12 cellular contexts compared by ENCODE assay signal in genomic region chrX:131985526-131986049, GRCh38. TPM values are rescaled to one million over a fixed set of nuclear protein-coding genes. Genes with fewer than 3 reads are reported as not detected.
DNase-seq lines count a peak whose midpoint lies in the region; ATAC-seq and TF ChIP-seq lines count a peak whose summit lies in the region.
"Had no signal": no experiment of that assay in that cellular context is flagged by ENCODE, and none has a peak within 500 bp of the region (broad histone marks: within the 10 kb centered on the region; RNA-seq: fewer than 3 reads in every experiment).

No MANE protein-coding gene starts in this region.

- H3K9me3 ChIP-seq in BE2C = no peaks in the 10 kb centered on the region
- H3K9me3 ChIP-seq: gastroesophageal sphincter had no signal

- H3K27me3 Mint-ChIP-seq in activated CD4-positive, alpha-beta T cell treated with anti-CD3 and anti-CD28 coated beads, Interleukin-2, amount 10 ng/mL, durations not matched to agents 7 days and 5 days = no peaks in the 10 kb centered on the region
- peaks cover 7% of the 10 kb centered on the region for H3K27me3 Mint-ChIP-seq in neural crest cell (ENCODE audit: low read depth)

- H3K27me3 ChIP-seq in BE2C = no peaks in the 10 kb centered on the region
- H3K27me3 ChIP-seq: gastroesophageal sphincter had no signal

- peak; percentile 11 for DNase-seq in activated CD4-positive, alpha-beta T cell treated with anti-CD3 and anti-CD28 coated beads, Interleukin-2, amount 10 ng/mL, durations not matched to agents 7 days and 5 days
- no peak for DNase-seq in activated CD4-positive, alpha-beta T cell treated with anti-CD3 and anti-CD28 coated beads, Interleukin-2, amount 50 U/mL, for 1 hour
- DNase-seq in Kasumi-1 (lab: John Stamatoyannopoulos, UW) (peak; percentile 0), neural crest cell (ENCODE audit: low read depth, low spot score) (no peak), NCI-H526 treated with DMSO at 0.1 percent for 48 hours (lab: John Stamatoyannopoulos, UW) (no peak), BE2C (no peak)
- DNase-seq in central memory CD4-positive, alpha-beta T cell = peak; percentile 2
- DNase-seq: activated effector memory CD4-positive, alpha-beta T cell treated with Interleukin-2 at 50 U/mL for 16 hours; cortex of kidney had no signal

- peaks cover 2% of the 10 kb centered on the region for H3K9me3 Mint-ChIP-seq in activated CD4-positive, alpha-beta T cell treated with anti-CD3 and anti-CD28 coated beads, Interleukin-2, amount 10 ng/mL, durations not matched to agents 7 days and 5 days
- H3K9me3 Mint-ChIP-seq in neural crest cell = no peaks in the 10 kb centered on the region

- no peak overlapping the region for H3K4me3 ChIP-seq in BE2C (ENCODE audit: low read depth, low read length)
- H3K4me3 ChIP-seq: gastroesophageal sphincter had no signal

- H3K27ac Mint-ChIP-seq in activated CD4-positive, alpha-beta T cell treated with anti-CD3 and anti-CD28 coated beads, Interleukin-2, amount 10 ng/mL, durations not matched to agents 7 days and 5 days = peak overlapping the region; percentile 75
- H3K27ac Mint-ChIP-seq in neural crest cell (ENCODE audit: unreplicated experiment) = peak overlapping the region; percentile 48

- H3K4me3 Mint-ChIP-seq in activated CD4-positive, alpha-beta T cell treated with anti-CD3 and anti-CD28 coated beads, Interleukin-2, amount 10 ng/mL, durations not matched to agents 7 days and 5 days = no peak overlapping the region
- H3K4me3 Mint-ChIP-seq in neural crest cell = no peak overlapping the region

- no peak for ATAC-seq in HG03039 (IDR thresholded peaks at IDR 0.05; ENCODE audit: unreplicated experiment)
- ATAC-seq: gastroesophageal sphincter, Panc1 had no signal

- peaks cover 46% of the 10 kb centered on the region for H3K4me1 Mint-ChIP-seq in activated CD4-positive, alpha-beta T cell treated with anti-CD3 and anti-CD28 coated beads, Interleukin-2, amount 10 ng/mL, durations not matched to agents 7 days and 5 days
- peaks cover 5% of the 10 kb centered on the region for H3K4me1 Mint-ChIP-seq in neural crest cell

- no peaks in the 10 kb centered on the region for H3K36me3 ChIP-seq in BE2C
- H3K36me3 ChIP-seq: gastroesophageal sphincter had no signal

- peaks cover 5% of the 10 kb centered on the region for H3K36me3 Mint-ChIP-seq in activated CD4-positive, alpha-beta T cell treated with anti-CD3 and anti-CD28 coated beads, Interleukin-2, amount 10 ng/mL, durations not matched to agents 7 days and 5 days (ENCODE audit: low read depth)
- H3K36me3 Mint-ChIP-seq in neural crest cell (ENCODE audit: low read depth) = no peaks in the 10 kb centered on the region

- CTCF ChIA-PET in activated CD4-positive, alpha-beta T cell treated with anti-CD3 and anti-CD28 coated beads, Interleukin-2, amount 10 ng/mL, durations not matched to agents 7 days and 5 days (lab: Charles Lee) = no interaction called here

- TF ChIP-seq CTCF in neural crest cell (conservative IDR thresholded peaks at IDR 0.05) (no peak), BE2C (IDR thresholded peaks at IDR 0.05; ENCODE audit: low read depth, low read length) (no peak)

- H3K4me1 ChIP-seq in BE2C = no peaks in the 10 kb centered on the region
- H3K4me1 ChIP-seq: gastroesophageal sphincter had no signal

- POLR2A ChIA-PET in activated CD4-positive, alpha-beta T cell treated with anti-CD3 and anti-CD28 coated beads, Interleukin-2, amount 10 ng/mL, durations not matched to agents 7 days and 5 days (lab: Charles Lee) = no interaction called here

RNA-seq across cellular contexts. Expression of gene STK26, which starts 37.5 kb away (rescaled TPM):
- 10 to 100 TPM; 46.2 to 59.9 TPM for total RNA-seq in activated CD4-positive, alpha-beta T cell treated with anti-CD3 and anti-CD28 coated beads, Interleukin-2, amount 10 ng/mL, durations not matched to agents 7 days and 5 days
- total RNA-seq in neural crest cell = 65.0 and 66.1 TPM in 2 replicates
- polyA plus RNA-seq in BE2C (2012; ENCODE audit: insufficient read depth, insufficient read length, low read depth) = not detected

Comparison
In these comparisons a context has a peak if more than half of its experiments do, and no peak if none do; other contexts are left out.
1. DNase-seq: peak in activated CD4-positive, alpha-beta T cell treated with anti-CD3 and anti-CD28 coated beads, Interleukin-2, amount 10 ng/mL, durations not matched to agents 7 days and 5 days (single experiment), Kasumi-1 (2 of 2) and central memory CD4-positive, alpha-beta T cell (single experiment); none in activated CD4-positive, alpha-beta T cell treated with anti-CD3 and anti-CD28 coated beads, Interleukin-2, amount 50 U/mL, for 1 hour (single experiment), neural crest cell (single experiment), NCI-H526 treated with DMSO at 0.1 percent for 48 hours (single experiment) and BE2C (single experiment).